ENCODE assay signal across 10 cellular contexts in genomic region chr18:26556573-26556972, GRCh38. TPM values are rescaled to one million over a fixed set of nuclear protein-coding genes. Genes with fewer than 3 reads are reported as not detected.
DNase-seq lines count a peak whose midpoint lies in the region; ATAC-seq and TF ChIP-seq lines count a peak whose summit lies in the region.
"Had no signal": no experiment of that assay in that cellular context is flagged by ENCODE, and none has a peak within 500 bp of the region (broad histone marks: within the 10 kb centered on the region; RNA-seq: fewer than 3 reads in every experiment).

No MANE protein-coding gene starts in this region.

- TF ChIP-seq EP300 in gastroesophageal sphincter (IDR thresholded peaks at IDR 0.05), result no peak

- H3K36me3 ChIP-seq in GM06990 (ENCODE audit: control insufficient read depth, insufficient read depth, low read length), result no peaks in the 10 kb centered on the region
- H3K36me3 ChIP-seq in gastroesophageal sphincter, result no peaks in the 10 kb centered on the region

- WGBS in gastroesophageal sphincter (ENCODE audit: low coverage in 1 of 2), 2 donors, result 68 to 79% methylated on average over 3 of the region's 3 CpGs

- DNase-seq in GM06990 (ENCODE audit: extremely low read depth, insufficient read length), result peak; percentile 20
- DNase-seq in cardiac fibroblast (ENCODE audit: low read depth in 2 of 2), result peak; percentile 28 to 51
- no peak for DNase-seq in hepatic stellate cell (ENCODE audit: low spot score)
- no peak for DNase-seq in activated T-helper 2 cell treated with anti-CD3 and anti-CD28 coated beads, Interferon-gamma antibody, Interleukin-2, Interleukin-4, amounts not matched to agents 10 μg/mL and 5 μg/mL and 100 μg/mL, durations not matched to agents 14 hours and 24 hours and 36 hours (ENCODE audit: low spot score)
- no peak for DNase-seq in NCI-H2107 (lab: John Stamatoyannopoulos, UW)
- DNase-seq: NCI-H1048 had no signal

- TF ChIP-seq CTCF in GM06990 (IDR thresholded peaks at IDR 0.05; ENCODE audit: insufficient read depth, low read length, poor library complexity, severe bottlenecking) (no peak), cardiac fibroblast (IDR thresholded peaks at IDR 0.05; ENCODE audit: low read depth, low read length) (no peak), gastroesophageal sphincter (IDR thresholded peaks at IDR 0.05) (no peak)

- no peak overlapping the region for H3K27ac Mint-ChIP-seq in activated T-helper 2 cell treated with anti-CD3 and anti-CD28 coated beads, Interferon-gamma antibody, Interleukin-2, Interleukin-4, amounts not matched to agents 10 μg/mL and 5 μg/mL and 100 μg/mL, durations not matched to agents 14 hours and 24 hours and 36 hours
- H3K27ac Mint-ChIP-seq: nephron had no signal

- H3K4me1 Mint-ChIP-seq in activated T-helper 2 cell treated with anti-CD3 and anti-CD28 coated beads, Interferon-gamma antibody, Interleukin-2, Interleukin-4, amounts not matched to agents 10 μg/mL and 5 μg/mL and 100 μg/mL, durations not matched to agents 14 hours and 24 hours and 36 hours (ENCODE audit: low read depth), result no peaks in the 10 kb centered on the region

- no peak overlapping the region for H3K27ac ChIP-seq in gastroesophageal sphincter

- no peaks in the 10 kb centered on the region for H3K4me1 ChIP-seq in gastroesophageal sphincter

- H3K27me3 ChIP-seq in GM06990 (replicated peaks; ENCODE audit: control insufficient read depth, insufficient read depth, low read length), result no peaks in the 10 kb centered on the region
- H3K27me3 ChIP-seq in gastroesophageal sphincter, result peaks cover 15% of the 10 kb centered on the region

- H3K4me3 Mint-ChIP-seq in activated T-helper 2 cell treated with anti-CD3 and anti-CD28 coated beads, Interferon-gamma antibody, Interleukin-2, Interleukin-4, amounts not matched to agents 10 μg/mL and 5 μg/mL and 100 μg/mL, durations not matched to agents 14 hours and 24 hours and 36 hours (ENCODE audit: low read depth), result no peak overlapping the region
- H3K4me3 Mint-ChIP-seq: nephron had no signal

- no peaks in the 10 kb centered on the region for H3K36me3 Mint-ChIP-seq in activated T-helper 2 cell treated with anti-CD3 and anti-CD28 coated beads, Interferon-gamma antibody, Interleukin-2, Interleukin-4, amounts not matched to agents 10 μg/mL and 5 μg/mL and 100 μg/mL, durations not matched to agents 14 hours and 24 hours and 36 hours (ENCODE audit: low read depth)

- H3K9me3 Mint-ChIP-seq in activated T-helper 2 cell treated with anti-CD3 and anti-CD28 coated beads, Interferon-gamma antibody, Interleukin-2, Interleukin-4, amounts not matched to agents 10 μg/mL and 5 μg/mL and 100 μg/mL, durations not matched to agents 14 hours and 24 hours and 36 hours, result no peaks in the 10 kb centered on the region
- H3K9me3 Mint-ChIP-seq: nephron had no signal

- H3K4me3 ChIP-seq in GM06990 (replicated peaks; ENCODE audit: low read depth, low read length), result no peak overlapping the region
- H3K4me3 ChIP-seq in cardiac fibroblast (replicated peaks in 1 of 2; ENCODE audit: low read depth in 2 of 2, low read length in 2 of 2), result no peak overlapping the region
- no peak overlapping the region for H3K4me3 ChIP-seq in gastroesophageal sphincter

- peaks cover 40% of the 10 kb centered on the region for H3K27me3 Mint-ChIP-seq in activated T-helper 2 cell treated with anti-CD3 and anti-CD28 coated beads, Interferon-gamma antibody, Interleukin-2, Interleukin-4, amounts not matched to agents 10 μg/mL and 5 μg/mL and 100 μg/mL, durations not matched to agents 14 hours and 24 hours and 36 hours (ENCODE audit: low read depth)

- no peaks in the 10 kb centered on the region for H3K9me3 ChIP-seq in gastroesophageal sphincter

- no peak for TF ChIP-seq POLR2A in gastroesophageal sphincter (IDR thresholded peaks at IDR 0.05)

- ATAC-seq in GM19463 (IDR thresholded peaks at IDR 0.05; ENCODE audit: unreplicated experiment) (peak; percentile 95), HG03039 (IDR thresholded peaks at IDR 0.05; ENCODE audit: unreplicated experiment) (peak; percentile 90), gastroesophageal sphincter (no peak)

- intact Hi-C loops in activated T-helper 2 cell treated with anti-CD3 and anti-CD28 coated beads, Interferon-gamma antibody, Interleukin-2, Interleukin-4, amounts not matched to agents 10 μg/mL and 5 μg/mL and 100 μg/mL, durations not matched to agents 14 hours and 24 hours and 36 hours (cut with micrococcal nuclease), result no loop called here

RNA-seq across cellular contexts. Expression of gene KCTD1, which starts 8.2 kb away (rescaled TPM):
- 10 to 100 TPM; 13.6 to 17.1 (median 16.6) TPM for total RNA-seq in gastroesophageal sphincter
- 6.4 and 6.8 TPM in 2 replicates for total RNA-seq in activated T-helper 2 cell treated with anti-CD3 and anti-CD28 coated beads, Interferon-gamma antibody, Interleukin-2, Interleukin-4, amounts not matched to agents 10 μg/mL and 5 μg/mL and 100 μg/mL, durations not matched to agents 14 hours and 24 hours and 36 hours

Comparison
In these comparisons a context has a peak if more than half of its experiments do, and no peak if none do; other contexts are left out.
1. DNase-seq: peak in GM06990 (single experiment) and cardiac fibroblast (2 of 2); none in hepatic stellate cell (single experiment), activated T-helper 2 cell treated with anti-CD3 and anti-CD28 coated beads, Interferon-gamma antibody, Interleukin-2, Interleukin-4, amounts not matched to agents 10 μg/mL and 5 μg/mL and 100 μg/mL, durations not matched to agents 14 hours and 24 hours and 36 hours (single experiment) and NCI-H2107 (single experiment).